24 cellular contexts compared by ENCODE assay signal in the genomic region with DNA sequence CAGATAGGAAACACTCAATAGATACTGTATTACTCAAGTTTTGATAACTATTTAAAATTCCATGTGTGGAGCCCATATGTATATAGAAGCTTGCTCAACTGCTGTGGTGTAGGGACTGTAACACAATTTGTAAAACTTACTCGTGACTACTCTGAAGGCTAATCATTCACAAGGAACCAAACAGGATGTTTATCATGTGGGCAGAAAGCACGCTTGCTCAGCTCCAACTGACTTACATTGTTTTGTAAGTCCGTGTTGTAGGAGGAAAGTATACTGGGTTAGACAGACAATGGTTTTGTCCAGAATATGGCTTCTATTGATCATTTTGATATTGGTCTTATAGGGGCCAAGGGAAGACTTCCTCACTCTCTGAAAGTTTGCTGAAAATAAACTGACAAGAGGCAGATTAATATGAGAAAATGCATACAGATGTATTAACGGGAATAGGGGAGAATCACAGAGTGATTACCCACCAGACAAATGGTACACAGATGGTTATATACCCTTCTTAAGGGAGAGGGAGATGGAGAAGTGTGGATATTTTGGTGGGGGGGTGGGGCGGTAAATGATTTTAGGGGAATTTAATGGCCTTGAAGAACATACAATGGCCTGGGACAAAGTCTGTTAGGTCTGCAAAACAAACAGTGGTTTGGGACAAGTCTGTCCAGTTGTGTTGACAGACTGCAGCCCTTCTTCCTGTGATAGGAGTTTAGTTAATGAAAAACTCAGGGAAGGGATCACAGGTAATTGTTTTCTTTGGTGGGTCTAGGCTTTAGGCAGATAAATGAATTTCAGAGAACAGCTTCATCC.
A peak's percentile ranks its signal among the peaks of the same experiment; 100 is the strongest.
DNase-seq lines count a peak whose midpoint lies in the region; FAIRE-seq and TF ChIP-seq lines count a peak whose summit lies in the region.
"Had no signal": no experiment of that assay in that cellular context is flagged by ENCODE, and none has a peak within 500 bp of the region (broad histone marks: within the 10 kb centered on the region; RNA-seq: fewer than 3 reads in every experiment).

No MANE protein-coding gene starts in this region.

- H3K4me1 ChIP-seq in HUES48 (ENCODE audit: control insufficient read depth, insufficient read depth, low read length), result no peaks in the 10 kb centered on the region
- H3K4me1 ChIP-seq in transverse colon, result peaks cover 0 to 17% (median 14%) of the 10 kb centered on the region in 4 donors
- H3K4me1 ChIP-seq in suprapubic skin, result no peaks in the 10 kb centered on the region
- H3K4me1 ChIP-seq in CD4-positive, alpha-beta memory T cell (ENCODE audit: insufficient read depth, low read length), result no peaks in the 10 kb centered on the region
- H3K4me1 ChIP-seq in breast epithelium, result no peaks in the 10 kb centered on the region
- H3K4me1 ChIP-seq: heart left ventricle had no signal

- no peak for FAIRE-seq in GM12892 (lab: Jason Lieb, UNC)
- FAIRE-seq: D721Med, G401.6, TTC549 had no signal

- H3K9ac ChIP-seq in HUES48 (ENCODE audit: low read depth, low read length), result no peak overlapping the region
- H3K9ac ChIP-seq: KMS-11 had no signal

- TF ChIP-seq POLR2A in transverse colon (IDR thresholded peaks at IDR 0.05), result no peak
- TF ChIP-seq POLR2A in suprapubic skin (IDR thresholded peaks at IDR 0.05), result no peak
- TF ChIP-seq POLR2A in GM12892 (IDR thresholded peaks at IDR 0.05; ENCODE audit: low read depth, low read length), result no peak
- TF ChIP-seq POLR2A in breast epithelium (IDR thresholded peaks at IDR 0.05), result no peak

- TF ChIP-seq EP300 in transverse colon (IDR thresholded peaks at IDR 0.05; ENCODE audit: low read depth), result no peak
- no peak for TF ChIP-seq EP300 in suprapubic skin (IDR thresholded peaks at IDR 0.05)

- no peak overlapping the region for H3K27ac Mint-ChIP-seq in CD4-positive, alpha-beta memory T cell
- H3K27ac Mint-ChIP-seq: B cell, immature natural killer cell, natural killer cell had no signal

- H3K4me3 Mint-ChIP-seq in CD4-positive, alpha-beta memory T cell, result no peak overlapping the region
- H3K4me3 Mint-ChIP-seq: B cell, immature natural killer cell, natural killer cell had no signal

- intact Hi-C loops in transverse colon (cut with DNase I; ENCODE audit: low total_unique reads), result no loop called here
- intact Hi-C loops in CD4-positive, alpha-beta memory T cell (cut with micrococcal nuclease), result no loop called here
- intact Hi-C loops in breast epithelium (cut with DNase I; ENCODE audit: low total_unique reads), result loop anchor here (2.0 kb wide), 1 partner anchor 47 kb away; no protein-coding TSS in a partner anchor

- H3K9me3 Mint-ChIP-seq in CD4-positive, alpha-beta memory T cell, result peaks cover 0 to 2% (median 0%) of the 10 kb centered on the region in 8 donors
- H3K9me3 Mint-ChIP-seq: immature natural killer cell, natural killer cell had no signal

- CTCF ChIA-PET in CD4-positive, alpha-beta memory T cell (lab: Charles Lee; ENCODE audit: partially characterized antibody), result no interaction called here

- no peak for TF ChIP-seq CTCF in transverse colon (IDR thresholded peaks at IDR 0.05)
- no peak for TF ChIP-seq CTCF in suprapubic skin (IDR thresholded peaks at IDR 0.05)
- TF ChIP-seq CTCF in breast epithelium (IDR thresholded peaks at IDR 0.05), result no peak

- H3K27me3 ChIP-seq in HUES48 (ENCODE audit: control insufficient read depth, insufficient read depth, low read length) (no peaks in the 10 kb centered on the region), transverse colon (no peaks in the 10 kb centered on the region), suprapubic skin (no peaks in the 10 kb centered on the region), breast epithelium (no peaks in the 10 kb centered on the region)
- H3K27me3 ChIP-seq in CD4-positive, alpha-beta memory T cell (ENCODE audit: insufficient read depth, low read length), result no peaks in the 10 kb centered on the region
- H3K27me3 ChIP-seq: heart left ventricle had no signal

- no peaks in the 10 kb centered on the region for H3K36me3 Mint-ChIP-seq in CD4-positive, alpha-beta memory T cell
- H3K36me3 Mint-ChIP-seq: immature natural killer cell, natural killer cell had no signal

- POLR2A ChIA-PET in CD4-positive, alpha-beta memory T cell (lab: Charles Lee; ENCODE audit: partially characterized antibody), result no interaction called here

- H3K9me3 ChIP-seq in HUES48 (ENCODE audit: control insufficient read depth, insufficient read depth, low read length), result peaks cover 10% of the 10 kb centered on the region; the same call in 1 of the 2 replicates
- H3K9me3 ChIP-seq in transverse colon, result no peaks in the 10 kb centered on the region
- H3K9me3 ChIP-seq in suprapubic skin, result no peaks in the 10 kb centered on the region
- H3K9me3 ChIP-seq in CD4-positive, alpha-beta memory T cell (ENCODE audit: control insufficient read depth in 1 of 2, low read length in 2 of 2), result no peaks in the 10 kb centered on the region
- H3K9me3 ChIP-seq in breast epithelium, result no peaks in the 10 kb centered on the region
- H3K9me3 ChIP-seq: heart left ventricle had no signal

- in situ Hi-C loops in transverse colon (cut with MboI; ENCODE audit: low pct_ligation_motif_present in 1 of 4, low pct_unique_long_range_greater_than_20kb in 1 of 4, low sequenced_read_pairs in 3 of 4), result no loop called here

- H3K36me3 ChIP-seq in HUES48 (ENCODE audit: control insufficient read depth, insufficient read depth, low read length) (no peaks in the 10 kb centered on the region), transverse colon (no peaks in the 10 kb centered on the region), suprapubic skin (no peaks in the 10 kb centered on the region), breast epithelium (no peaks in the 10 kb centered on the region)
- H3K36me3 ChIP-seq in CD4-positive, alpha-beta memory T cell (ENCODE audit: insufficient read depth, low read length), result no peaks in the 10 kb centered on the region
- H3K36me3 ChIP-seq: heart left ventricle had no signal

- H3K4me1 Mint-ChIP-seq in CD4-positive, alpha-beta memory T cell, result no peaks in the 10 kb centered on the region
- H3K4me1 Mint-ChIP-seq: B cell, immature natural killer cell, natural killer cell had no signal

- no peak overlapping the region for H3K4me3 ChIP-seq in HUES48 (ENCODE audit: low read depth, low read length)
- no peak overlapping the region for H3K4me3 ChIP-seq in transverse colon
- no peak overlapping the region for H3K4me3 ChIP-seq in suprapubic skin
- H3K4me3 ChIP-seq in CD4-positive, alpha-beta memory T cell (ENCODE audit: low read length in 2 of 2), result no peak overlapping the region
- H3K4me3 ChIP-seq in breast epithelium, result no peak overlapping the region
- H3K4me3 ChIP-seq: heart left ventricle had no signal

- 38 to 45% methylated on average over 4 to 5 of the region's 5 CpGs for WGBS in transverse colon (ENCODE audit: low coverage in 1 of 2), 2 donors
- WGBS in suprapubic skin, result 66% methylated on average over 5 of the region's 5 CpGs

- peak; percentile 55 for DNase-seq in dermis blood vessel endothelial cell
- peak; percentile 32 for DNase-seq in left kidney (ENCODE audit: low read depth, low spot score)
- no peak for DNase-seq in transverse colon
- DNase-seq in suprapubic skin (ENCODE audit: low spot score in 2 of 2), result no peak
- DNase-seq in GM12892 (ENCODE audit: insufficient read length), result no peak
- DNase-seq in CD4-positive, alpha-beta memory T cell, result no peak
- no peak for DNase-seq in breast epithelium (ENCODE audit: low spot score in 2 of 2)
- DNase-seq: activated CD8-positive, alpha-beta memory T cell treated with anti-CD3 and anti-CD28 coated beads, Interleukin-2, amount 50 U/mL, for 48 hours; activated effector memory CD4-positive, alpha-beta T cell treated with anti-CD3 and anti-CD28 coated beads, Interleukin-2, amount 50 U/mL, for 16 hours; heart left ventricle; immature natural killer cell; natural killer cell; NCI-H1048; NCI-H2081; posterior cingulate gyrus; stimulated activated CD4-positive, alpha-beta T cell treated with anti-CD3 and anti-CD28 coated beads, Interleukin-4, amount 100 ng/mL, for 4 hours had no signal

- H3K27ac ChIP-seq in HUES48 (ENCODE audit: low read depth, low read length), result peak overlapping the region; percentile 70
- H3K27ac ChIP-seq in transverse colon, result peak overlapping the region in 3 of 4 donors; percentile 8 to 62 (median 52)
- H3K27ac ChIP-seq in suprapubic skin, result no peak overlapping the region
- no peak overlapping the region for H3K27ac ChIP-seq in CD4-positive, alpha-beta memory T cell (ENCODE audit: low read depth, low read length)
- no peak overlapping the region for H3K27ac ChIP-seq in breast epithelium
- H3K27ac ChIP-seq: heart left ventricle, HL-60, KMS-11, RWPE1 had no signal

- H3K27me3 Mint-ChIP-seq in CD4-positive, alpha-beta memory T cell, result no peaks in the 10 kb centered on the region
- H3K27me3 Mint-ChIP-seq: B cell had no signal

Comparison
In these comparisons a context has a peak if more than half of its experiments do, and no peak if none do; other contexts are left out.
1. H3K27ac ChIP-seq: peak in HUES48 (single experiment) and transverse colon (3 of 4); none in suprapubic skin (single experiment), CD4-positive, alpha-beta memory T cell (single experiment) and breast epithelium (0 of 2).
2. DNase-seq: peak in dermis blood vessel endothelial cell (single experiment) and left kidney (single experiment); none in transverse colon (single experiment), suprapubic skin (0 of 2), GM12892 (single experiment), CD4-positive, alpha-beta memory T cell (0 of 5) and breast epithelium (0 of 2).